ENCODE assay signal across 8 cellular contexts in the genomic region with DNA sequence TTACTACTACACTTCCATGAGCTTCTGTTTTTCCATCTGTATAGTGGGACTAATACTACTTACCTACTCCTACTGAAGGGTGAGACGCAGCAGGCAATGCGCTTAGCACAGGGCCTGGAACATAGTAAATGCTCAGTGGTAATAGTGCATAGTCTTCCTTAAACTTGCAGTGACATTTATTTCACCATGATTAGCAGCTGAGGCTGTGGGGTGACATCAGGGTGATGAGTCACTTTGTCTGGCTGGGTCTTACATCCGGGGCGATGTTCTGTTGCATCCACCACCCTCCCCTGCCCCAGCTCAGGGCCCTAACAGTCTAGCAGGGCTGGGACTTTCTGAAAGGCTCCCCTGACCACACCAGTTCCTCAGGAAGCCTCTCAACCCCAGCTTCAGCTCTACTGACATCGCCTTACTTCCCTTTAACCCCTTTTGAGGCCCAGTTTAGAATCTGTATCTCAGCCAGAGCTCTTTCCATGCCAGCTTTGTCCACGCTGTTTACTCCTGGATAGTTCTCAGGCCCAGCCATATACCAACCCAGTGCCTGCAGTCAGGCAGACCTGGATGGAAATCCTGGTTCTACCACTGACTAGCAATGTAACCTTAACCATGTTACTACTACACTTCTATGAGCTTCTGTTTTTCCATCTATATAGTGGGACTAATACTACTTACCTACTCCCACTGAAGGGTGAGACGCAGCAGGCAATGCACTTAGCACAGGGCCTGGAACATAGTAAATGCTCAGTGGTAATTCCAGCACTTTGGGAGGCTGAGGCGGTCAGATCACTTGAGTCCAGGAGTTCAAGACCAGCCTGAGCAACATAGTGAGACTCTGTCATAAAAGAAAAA.
DNase-seq lines count a peak whose midpoint lies in the region; ATAC-seq, FAIRE-seq and TF ChIP-seq lines count a peak whose summit lies in the region.

No MANE protein-coding gene starts in this region.

- peaks cover 42% of the 10 kb centered on the region for H3K4me1 Mint-ChIP-seq in CD8-positive, alpha-beta T cell (ENCODE audit: low read depth)
- peaks cover 31 to 41% (median 41%) of the 10 kb centered on the region in 3 donors for H3K4me1 Mint-ChIP-seq in IgD-negative memory B cell
- peaks cover 60% of the 10 kb centered on the region for H3K4me1 Mint-ChIP-seq in activated CD4-positive, alpha-beta T cell treated with anti-CD3 and anti-CD28 coated beads for 36 hours
- peaks cover 82 to 91% of the 10 kb centered on the region in 2 donors for H3K4me1 Mint-ChIP-seq in natural killer cell treated with Interleukin-12 subunit alpha and Interleukin-12 subunit beta and Interleukin-15 and Interleukin-18, amount 100 ng/mL, for 72 hours (ENCODE audit: low read depth in 2 of 2)

- no peak for TF ChIP-seq POLR2A in thyroid gland (IDR thresholded peaks at IDR 0.05)

- no peaks in the 10 kb centered on the region for H3K36me3 ChIP-seq in CD8-positive, alpha-beta T cell (ENCODE audit: insufficient read depth, low read length)
- H3K36me3 ChIP-seq in thyroid gland, result no peaks in the 10 kb centered on the region

- H3K4me1 ChIP-seq in CD8-positive, alpha-beta T cell (ENCODE audit: insufficient read depth, low read length), result peaks cover 26% of the 10 kb centered on the region
- no peaks in the 10 kb centered on the region for H3K4me1 ChIP-seq in thyroid gland

- intact Hi-C loops in CD8-positive, alpha-beta T cell (cut with DNase I, micrococcal nuclease), result loop anchor here (1.0 to 10.0 kb wide), 7 partner anchors 11 to 1160 kb away; a partner anchor contains a TSS
- intact Hi-C loops in activated CD4-positive, alpha-beta T cell treated with anti-CD3 and anti-CD28 coated beads for 36 hours (cut with DNase I, micrococcal nuclease), result loop anchor here (1.0 to 5.0 kb wide), 4 partner anchors 11 to 131 kb away; a partner anchor contains a TSS
- intact Hi-C loops in thyroid gland (cut with DNase I), result no loop called here

- WGBS in thyroid gland, 2 donors, result 82 to 89% methylated on average over 7 to 8 of the region's 8 CpGs

- FAIRE-seq in frontal cortex (lab: Jason Lieb, UNC), result no peak

- no peaks in the 10 kb centered on the region for H3K9me3 ChIP-seq in CD8-positive, alpha-beta T cell (ENCODE audit: low read length)
- no peaks in the 10 kb centered on the region for H3K9me3 ChIP-seq in thyroid gland

- POLR2A ChIA-PET in CD8-positive, alpha-beta T cell (lab: Charles Lee), result interaction anchor here (1.0 to 1.2 kb wide), 4 partner anchors 9 to 354 kb away, joined by 4 to 6 read pairs (median 6); no protein-coding TSS in a partner anchor
- POLR2A ChIA-PET in activated CD4-positive, alpha-beta T cell treated with anti-CD3 and anti-CD28 coated beads for 36 hours (lab: Charles Lee), result interaction anchor here (1.1 to 2.0 kb wide), 2 partner anchors 10 to 52 kb away, joined by 3 to 14 read pairs; no protein-coding TSS in a partner anchor

- no peaks in the 10 kb centered on the region for H3K9me3 Mint-ChIP-seq in CD8-positive, alpha-beta T cell
- H3K9me3 Mint-ChIP-seq in IgD-negative memory B cell, result no peaks in the 10 kb centered on the region
- no peaks in the 10 kb centered on the region for H3K9me3 Mint-ChIP-seq in activated CD4-positive, alpha-beta T cell treated with anti-CD3 and anti-CD28 coated beads for 36 hours (ENCODE audit: low read depth)
- peaks cover under 1% of the 10 kb centered on the region for H3K9me3 Mint-ChIP-seq in natural killer cell treated with Interleukin-12 subunit alpha and Interleukin-12 subunit beta and Interleukin-15 and Interleukin-18, amount 100 ng/mL, for 72 hours

- H3K4me3 Mint-ChIP-seq in CD8-positive, alpha-beta T cell, result peak overlapping the region; percentile 19
- peak overlapping the region; percentile 1 to 49 (median 4) for H3K4me3 Mint-ChIP-seq in IgD-negative memory B cell
- peak overlapping the region; percentile 31 for H3K4me3 Mint-ChIP-seq in activated CD4-positive, alpha-beta T cell treated with anti-CD3 and anti-CD28 coated beads for 36 hours
- peak overlapping the region; percentile 88 for H3K4me3 Mint-ChIP-seq in natural killer cell treated with Interleukin-12 subunit alpha and Interleukin-12 subunit beta and Interleukin-15 and Interleukin-18, amount 100 ng/mL, for 72 hours

- H3K27ac ChIP-seq in CD8-positive, alpha-beta T cell (ENCODE audit: low read depth, low read length), result peak overlapping the region; percentile 22
- no peak overlapping the region for H3K27ac ChIP-seq in thyroid gland

- H3K27ac Mint-ChIP-seq in CD8-positive, alpha-beta T cell, result peak overlapping the region; percentile 91
- H3K27ac Mint-ChIP-seq in IgD-negative memory B cell, result peak overlapping the region; percentile 30 to 94 (median 81)
- peak overlapping the region; percentile 94 for H3K27ac Mint-ChIP-seq in activated CD4-positive, alpha-beta T cell treated with anti-CD3 and anti-CD28 coated beads for 36 hours
- H3K27ac Mint-ChIP-seq in natural killer cell treated with Interleukin-12 subunit alpha and Interleukin-12 subunit beta and Interleukin-15 and Interleukin-18, amount 100 ng/mL, for 72 hours, result peak overlapping the region; percentile 97 to 99

- H3K27me3 Mint-ChIP-seq in CD8-positive, alpha-beta T cell (ENCODE audit: low read depth), result no peaks in the 10 kb centered on the region
- H3K27me3 Mint-ChIP-seq in IgD-negative memory B cell, result peaks cover 2% of the 10 kb centered on the region
- H3K27me3 Mint-ChIP-seq in activated CD4-positive, alpha-beta T cell treated with anti-CD3 and anti-CD28 coated beads for 36 hours, result no peaks in the 10 kb centered on the region
- no peaks in the 10 kb centered on the region for H3K27me3 Mint-ChIP-seq in natural killer cell treated with Interleukin-12 subunit alpha and Interleukin-12 subunit beta and Interleukin-15 and Interleukin-18, amount 100 ng/mL, for 72 hours

- no peaks in the 10 kb centered on the region for H3K36me3 Mint-ChIP-seq in CD8-positive, alpha-beta T cell
- H3K36me3 Mint-ChIP-seq in IgD-negative memory B cell, result peaks cover 2% of the 10 kb centered on the region
- no peaks in the 10 kb centered on the region for H3K36me3 Mint-ChIP-seq in activated CD4-positive, alpha-beta T cell treated with anti-CD3 and anti-CD28 coated beads for 36 hours (ENCODE audit: low read depth)
- no peaks in the 10 kb centered on the region for H3K36me3 Mint-ChIP-seq in natural killer cell treated with Interleukin-12 subunit alpha and Interleukin-12 subunit beta and Interleukin-15 and Interleukin-18, amount 100 ng/mL, for 72 hours

- no peak for TF ChIP-seq CTCF in CD8-positive, alpha-beta T cell (IDR thresholded peaks at IDR 0.05)
- no peak for TF ChIP-seq CTCF in thyroid gland (IDR thresholded peaks at IDR 0.05)

- no peaks in the 10 kb centered on the region for H3K27me3 ChIP-seq in CD8-positive, alpha-beta T cell (ENCODE audit: insufficient read depth, low read length)
- H3K27me3 ChIP-seq in thyroid gland, result no peaks in the 10 kb centered on the region

- CTCF ChIA-PET in CD8-positive, alpha-beta T cell (lab: Charles Lee), result interaction anchor here (1.2 to 14.5 kb wide), 5 partner anchors 12 to 364 kb away, joined by 3 to 162 read pairs (median 5); no protein-coding TSS in a partner anchor
- CTCF ChIA-PET in activated CD4-positive, alpha-beta T cell treated with anti-CD3 and anti-CD28 coated beads for 36 hours (lab: Charles Lee), result interaction anchor here (0.6 to 13.7 kb wide), 9 partner anchors 11 to 365 kb away, joined by 3 to 153 read pairs (median 5); no protein-coding TSS in a partner anchor

- peak; percentile 93 for ATAC-seq in CD8-positive, alpha-beta T cell
- peak; percentile 84 for ATAC-seq in GM21526 (IDR thresholded peaks at IDR 0.05; ENCODE audit: low FRiP score, unreplicated experiment)
- peak; percentile 86 for ATAC-seq in activated CD4-positive, alpha-beta T cell treated with anti-CD3 and anti-CD28 coated beads for 36 hours
- peak; percentile 94 for ATAC-seq in natural killer cell treated with Interleukin-12 subunit alpha and Interleukin-12 subunit beta and Interleukin-15 and Interleukin-18, amount 100 ng/mL, for 72 hours

- H3K4me3 ChIP-seq in CD8-positive, alpha-beta T cell (ENCODE audit: low read depth, low read length), result no peak overlapping the region
- no peak overlapping the region for H3K4me3 ChIP-seq in thyroid gland (replicated peaks in 1 of 3)

- DNase-seq in CD8-positive, alpha-beta T cell, result peak; percentile 71 to 94 (median 81)
- peak; percentile 89 for DNase-seq in activated CD4-positive, alpha-beta T cell treated with anti-CD3 and anti-CD28 coated beads for 36 hours
- DNase-seq in dedifferentiated amniotic fluid mesenchymal stem cell (ENCODE audit: extremely low spot score) (peak; percentile 44), thyroid gland (peak; percentile 25 to 26), frontal cortex (ENCODE audit: low spot score in 2 of 2) (no peak)
- peak; percentile 95 for DNase-seq in natural killer cell treated with Interleukin-12 subunit alpha and Interleukin-12 subunit beta and Interleukin-15 and Interleukin-18, amount 100 ng/mL, for 72 hours (ENCODE audit: low spot score)

Comparison
In these comparisons a context has a peak if more than half of its experiments do, and no peak if none do; other contexts are left out.
1. DNase-seq: peak in CD8-positive, alpha-beta T cell (7 of 7), activated CD4-positive, alpha-beta T cell treated with anti-CD3 and anti-CD28 coated beads for 36 hours (single experiment), dedifferentiated amniotic fluid mesenchymal stem cell (single experiment), natural killer cell treated with Interleukin-12 subunit alpha and Interleukin-12 subunit beta and Interleukin-15 and Interleukin-18, amount 100 ng/mL, for 72 hours (single experiment) and thyroid gland (2 of 2); none in frontal cortex (0 of 2).
2. H3K4me3 Mint-ChIP-seq: peak in every context shown above with its lines; median percentile 88 in natural killer cell treated with Interleukin-12 subunit alpha and Interleukin-12 subunit beta and Interleukin-15 and Interleukin-18, amount 100 ng/mL, for 72 hours; 31 in activated CD4-positive, alpha-beta T cell treated with anti-CD3 and anti-CD28 coated beads for 36 hours; 19 in CD8-positive, alpha-beta T cell; 4 in IgD-negative memory B cell.
3. Peak in every context shown above with its lines, with median percentiles within 50 percentile points of each other: ATAC-seq and H3K27ac Mint-ChIP-seq.